21 cellular contexts compared by ENCODE assay signal in the genomic region with DNA sequence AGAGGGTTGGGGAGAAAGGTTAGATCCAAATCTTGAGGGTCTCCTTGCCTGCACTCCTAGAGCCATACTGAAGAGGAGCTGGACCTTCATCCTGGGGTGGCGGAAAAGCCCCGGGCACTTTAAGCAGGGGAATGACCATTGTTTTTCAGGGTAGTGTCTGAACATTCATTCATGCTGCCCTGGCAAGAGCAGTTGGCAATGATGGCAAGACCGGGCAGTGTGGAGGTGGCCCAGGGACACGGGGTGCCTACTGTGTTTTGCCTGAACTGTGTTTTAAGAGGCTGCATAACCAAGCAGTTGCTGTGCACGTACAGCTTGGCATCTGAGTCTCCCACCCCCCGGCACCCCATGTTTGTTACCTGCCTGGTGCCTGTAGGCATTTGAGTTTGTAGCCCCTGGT. TPM values are rescaled to one million over a fixed set of nuclear protein-coding genes. Genes with fewer than 3 reads are reported as not detected.
DNase-seq lines count a peak whose midpoint lies in the region; ATAC-seq and TF ChIP-seq lines count a peak whose summit lies in the region.
"Had no signal": no experiment of that assay in that cellular context is flagged by ENCODE, and none has a peak within 500 bp of the region (broad histone marks: within the 10 kb centered on the region; RNA-seq: fewer than 3 reads in every experiment).

No MANE protein-coding gene starts in this region.

- 49 to 72% methylated on average over 6 of the region's 6 CpGs for WGBS in heart right ventricle, 2 donors
- WGBS in hepatocyte (ENCODE audit: low lambda C conversion rate, missing lambda C conversion rate): 100% methylated on average over 6 of the region's 6 CpGs

- H3K27me3 Mint-ChIP-seq in progenitor cell of endocrine pancreas: no peaks in the 10 kb centered on the region
- no peaks in the 10 kb centered on the region for H3K27me3 Mint-ChIP-seq in natural killer cell treated with Interleukin-12 subunit alpha and Interleukin-12 subunit beta and Interleukin-15 and Interleukin-18, amount 100 ng/mL, for 72 hours

- no peak for TF ChIP-seq CTCF in heart right ventricle (IDR thresholded peaks at IDR 0.05)
- no peak for TF ChIP-seq CTCF in progenitor cell of endocrine pancreas (IDR thresholded peaks at IDR 0.05; ENCODE audit: unreplicated experiment)
- TF ChIP-seq CTCF in upper lobe of right lung (IDR thresholded peaks at IDR 0.05): no peak
- no peak for TF ChIP-seq CTCF in hepatocyte (IDR thresholded peaks at IDR 0.05; ENCODE audit: poor library complexity)

- H3K27ac Mint-ChIP-seq in progenitor cell of endocrine pancreas: peak overlapping the region; percentile 41
- H3K27ac Mint-ChIP-seq in natural killer cell treated with Interleukin-12 subunit alpha and Interleukin-12 subunit beta and Interleukin-15 and Interleukin-18, amount 100 ng/mL, for 72 hours: peak overlapping the region in 1 of 2 donors; percentile 16

- H3K79me2 ChIP-seq in hepatocyte: no peaks in the 10 kb centered on the region

- H4K20me1 ChIP-seq in hepatocyte (ENCODE audit: insufficient read depth, poor library complexity, severe bottlenecking): no peaks in the 10 kb centered on the region

- peaks cover 23% of the 10 kb centered on the region for H3K4me1 Mint-ChIP-seq in progenitor cell of endocrine pancreas (ENCODE audit: low read depth)
- H3K4me1 Mint-ChIP-seq in natural killer cell treated with Interleukin-12 subunit alpha and Interleukin-12 subunit beta and Interleukin-15 and Interleukin-18, amount 100 ng/mL, for 72 hours (ENCODE audit: low read depth in 2 of 2): peaks cover 4 to 14% of the 10 kb centered on the region in 2 donors

- H3K4me1 ChIP-seq in heart right ventricle (peaks cover 49 to 100% (median 95%) of the 10 kb centered on the region in 9 donors), upper lobe of right lung (peaks cover 38% of the 10 kb centered on the region), hepatocyte (ENCODE audit: insufficient read depth) (peaks cover 33% of the 10 kb centered on the region)

- no peaks in the 10 kb centered on the region for H3K27me3 ChIP-seq in heart right ventricle
- H3K27me3 ChIP-seq in upper lobe of right lung: no peaks in the 10 kb centered on the region
- no peaks in the 10 kb centered on the region for H3K27me3 ChIP-seq in hepatocyte
- H3K27me3 ChIP-seq: pancreas, suprapubic skin had no signal

- H3K4me3 Mint-ChIP-seq in progenitor cell of endocrine pancreas (ENCODE audit: low read depth): no peak overlapping the region
- no peak overlapping the region for H3K4me3 Mint-ChIP-seq in natural killer cell treated with Interleukin-12 subunit alpha and Interleukin-12 subunit beta and Interleukin-15 and Interleukin-18, amount 100 ng/mL, for 72 hours

- no peaks in the 10 kb centered on the region for H3K9me3 Mint-ChIP-seq in progenitor cell of endocrine pancreas (ENCODE audit: low read depth)
- H3K9me3 Mint-ChIP-seq in natural killer cell treated with Interleukin-12 subunit alpha and Interleukin-12 subunit beta and Interleukin-15 and Interleukin-18, amount 100 ng/mL, for 72 hours: no peaks in the 10 kb centered on the region
- H3K9me3 Mint-ChIP-seq: activated naive CD4-positive, alpha-beta T cell treated with anti-CD3 and anti-CD28 coated beads, Interleukin-2, amount 50 U/mL, for 72 hours had no signal

- H3K27ac ChIP-seq in heart right ventricle (peak overlapping the region in 9 of 10 donors; percentile 30 to 98 (median 83)), upper lobe of right lung (peak overlapping the region; percentile 21), hepatocyte (no peak overlapping the region)
- H3K27ac ChIP-seq: HL-60, pancreas, suprapubic skin had no signal

- H2AFZ ChIP-seq in hepatocyte: no peak overlapping the region

- H3K36me3 ChIP-seq in heart right ventricle (peaks cover 0 to 76% (median 22%) of the 10 kb centered on the region in 9 donors), upper lobe of right lung (peaks cover 34% of the 10 kb centered on the region), hepatocyte (replicated peaks; ENCODE audit: insufficient read depth, low read depth) (no peaks in the 10 kb centered on the region)

- H3K36me3 Mint-ChIP-seq in progenitor cell of endocrine pancreas (ENCODE audit: insufficient read depth): peaks cover 6% of the 10 kb centered on the region
- no peaks in the 10 kb centered on the region for H3K36me3 Mint-ChIP-seq in natural killer cell treated with Interleukin-12 subunit alpha and Interleukin-12 subunit beta and Interleukin-15 and Interleukin-18, amount 100 ng/mL, for 72 hours

- peak; percentile 24 for DNase-seq in activated effector memory CD4-positive, alpha-beta T cell treated with anti-CD3 and anti-CD28 coated beads, Interleukin-2, amount 50 U/mL, for 16 hours
- no peak for DNase-seq in activated effector memory CD4-positive, alpha-beta T cell treated with Interleukin-2 at 50 U/mL for 16 hours
- DNase-seq in heart right ventricle: no peak
- no peak for DNase-seq in progenitor cell of endocrine pancreas (ENCODE audit: low spot score, unreplicated experiment)
- no peak for DNase-seq in upper lobe of right lung
- no peak for DNase-seq in hepatocyte (ENCODE audit: low spot score)
- DNase-seq in natural killer cell treated with Interleukin-12 subunit alpha and Interleukin-12 subunit beta and Interleukin-15 and Interleukin-18, amount 100 ng/mL, for 72 hours (ENCODE audit: low spot score): no peak
- DNase-seq: activated CD4-positive, alpha-beta T cell treated with anti-CD3 and anti-CD28 coated beads for 48 hours; DMS79 treated with DMSO at 0.1 percent for 48 hours; effector CD4-positive, alpha-beta T cell; KBM-7; kidney glomerular epithelial cell; NCI-H1048; NCI-H526 treated with DMSO at 0.1 percent for 48 hours; OCI-M1; pancreas; T-helper 9 cell had no signal

- H3K9me3 ChIP-seq in heart right ventricle (no peaks in the 10 kb centered on the region), upper lobe of right lung (no peaks in the 10 kb centered on the region), hepatocyte (ENCODE audit: low read depth) (no peaks in the 10 kb centered on the region)
- H3K9me3 ChIP-seq: pancreas, suprapubic skin had no signal

- ATAC-seq in heart right ventricle (peak in 1 of 8 donors; percentile 45), upper lobe of right lung (no peak), GM19023 (IDR thresholded peaks at IDR 0.05; ENCODE audit: unreplicated experiment) (no peak)
- ATAC-seq in natural killer cell treated with Interleukin-12 subunit alpha and Interleukin-12 subunit beta and Interleukin-15 and Interleukin-18, amount 100 ng/mL, for 72 hours: no peak
- ATAC-seq: activated naive CD4-positive, alpha-beta T cell treated with anti-CD3 and anti-CD28 coated beads, Interleukin-2, amount 50 U/mL, for 72 hours; pancreas had no signal

- H3K4me3 ChIP-seq in heart right ventricle (no peak overlapping the region), upper lobe of right lung (no peak overlapping the region), hepatocyte (no peak overlapping the region)
- H3K4me3 ChIP-seq: pancreas, suprapubic skin had no signal

- intact Hi-C loops in heart right ventricle (cut with DNase I): loop anchor here in 1 of 10 donors (5.0 kb wide), 1 partner anchor 39 kb away; no protein-coding TSS in a partner anchor
- intact Hi-C loops in upper lobe of right lung (cut with DNase I): no loop called here

- H3K4me2 ChIP-seq in hepatocyte: no peak overlapping the region

- no peaks in the 10 kb centered on the region for H3K9me2 ChIP-seq in hepatocyte (replicated peaks; ENCODE audit: insufficient read depth)

RNA-seq across cellular contexts. Expression of a gene that starts 14.7 kb away (rescaled TPM):
- total RNA-seq in heart right ventricle: 100 to 1,000 TPM in 8 of 10 donors, 10 to 100 TPM in 2; 81.9 to 163 (median 127) TPM
- polyA plus RNA-seq in heart right ventricle: 100 to 1,000 TPM in 1 of 2 donors, 10 to 100 TPM in 1; 16.4 to 147 TPM
- 32.1 and 34.1 TPM in 2 replicates for total RNA-seq in progenitor cell of endocrine pancreas
- 51.9 TPM for total RNA-seq in upper lobe of right lung
- 16.9 and 20.1 TPM in 2 replicates for total RNA-seq in hepatocyte
- 31.3 and 32.1 TPM in 2 replicates for polyA plus RNA-seq in hepatocyte
- total RNA-seq in natural killer cell treated with Interleukin-12 subunit alpha and Interleukin-12 subunit beta and Interleukin-15 and Interleukin-18, amount 100 ng/mL, for 72 hours: 10 to 100 TPM; 14.1 to 43.6 TPM

RNA-seq across cellular contexts. Expression of a gene that starts 50.5 kb away (rescaled TPM):
- total RNA-seq in heart right ventricle (10 to 100 TPM; 11.9 to 20.8 (median 14.4) TPM), progenitor cell of endocrine pancreas (15.6 and 16.2 TPM in 2 replicates), upper lobe of right lung (16.4 TPM), hepatocyte (16.1 and 19.1 TPM in 2 replicates)
- polyA plus RNA-seq in heart right ventricle (1 to 10 TPM; 8.0 to 9.9 TPM), hepatocyte (15.7 and 26.9 TPM in 2 replicates)
- 10 to 100 TPM; 19.6 to 27.3 TPM for total RNA-seq in natural killer cell treated with Interleukin-12 subunit alpha and Interleukin-12 subunit beta and Interleukin-15 and Interleukin-18, amount 100 ng/mL, for 72 hours

RNA-seq across cellular contexts. Expression of a gene that starts 50.7 kb away (rescaled TPM):
- total RNA-seq in heart right ventricle (10 to 100 TPM; 33.3 to 46.5 (median 37.5) TPM), progenitor cell of endocrine pancreas (61.5 and 66.1 TPM in 2 replicates), upper lobe of right lung (55.8 TPM), hepatocyte (32.3 and 52.6 TPM in 2 replicates)
- polyA plus RNA-seq in heart right ventricle (10 to 100 TPM; 16.5 to 52.7 TPM), hepatocyte (36.0 and 37.8 TPM in 2 replicates)
- total RNA-seq in natural killer cell treated with Interleukin-12 subunit alpha and Interleukin-12 subunit beta and Interleukin-15 and Interleukin-18, amount 100 ng/mL, for 72 hours: 100 to 1,000 TPM in 1 of 2 donors, 10 to 100 TPM in 1; 85.8 to 143 TPM
